In the genomic region with DNA sequence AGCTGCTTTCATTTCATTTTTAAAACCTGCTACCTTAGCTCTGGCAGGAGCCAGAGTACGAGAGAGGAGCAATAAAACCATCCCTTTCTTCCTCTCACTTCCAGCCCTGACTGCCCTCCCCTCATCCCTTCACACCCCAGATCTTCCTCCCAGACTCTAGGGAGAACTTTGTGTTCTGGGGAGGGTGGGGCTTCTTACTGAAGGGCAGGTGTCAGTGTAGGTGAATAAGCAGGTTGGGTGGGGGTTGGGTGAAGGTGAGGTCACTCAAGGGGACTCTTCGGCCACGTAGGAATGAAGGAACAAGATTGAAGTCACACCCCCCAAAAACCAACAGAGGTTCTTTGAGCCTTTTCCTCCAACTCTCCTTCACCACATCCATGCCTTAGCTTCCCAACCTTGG, we compare ENCODE assay signal across 1 cellular context.
TF ChIP-seq lines count a peak whose summit lies in the region.

No MANE protein-coding gene starts in this region.

TF ChIP-seq in GM23338, 12 proteins besides CTCF, POLR2A, EP300 and RAD21 (continued from another document):
- TF ChIP-seq, protein P1, sequence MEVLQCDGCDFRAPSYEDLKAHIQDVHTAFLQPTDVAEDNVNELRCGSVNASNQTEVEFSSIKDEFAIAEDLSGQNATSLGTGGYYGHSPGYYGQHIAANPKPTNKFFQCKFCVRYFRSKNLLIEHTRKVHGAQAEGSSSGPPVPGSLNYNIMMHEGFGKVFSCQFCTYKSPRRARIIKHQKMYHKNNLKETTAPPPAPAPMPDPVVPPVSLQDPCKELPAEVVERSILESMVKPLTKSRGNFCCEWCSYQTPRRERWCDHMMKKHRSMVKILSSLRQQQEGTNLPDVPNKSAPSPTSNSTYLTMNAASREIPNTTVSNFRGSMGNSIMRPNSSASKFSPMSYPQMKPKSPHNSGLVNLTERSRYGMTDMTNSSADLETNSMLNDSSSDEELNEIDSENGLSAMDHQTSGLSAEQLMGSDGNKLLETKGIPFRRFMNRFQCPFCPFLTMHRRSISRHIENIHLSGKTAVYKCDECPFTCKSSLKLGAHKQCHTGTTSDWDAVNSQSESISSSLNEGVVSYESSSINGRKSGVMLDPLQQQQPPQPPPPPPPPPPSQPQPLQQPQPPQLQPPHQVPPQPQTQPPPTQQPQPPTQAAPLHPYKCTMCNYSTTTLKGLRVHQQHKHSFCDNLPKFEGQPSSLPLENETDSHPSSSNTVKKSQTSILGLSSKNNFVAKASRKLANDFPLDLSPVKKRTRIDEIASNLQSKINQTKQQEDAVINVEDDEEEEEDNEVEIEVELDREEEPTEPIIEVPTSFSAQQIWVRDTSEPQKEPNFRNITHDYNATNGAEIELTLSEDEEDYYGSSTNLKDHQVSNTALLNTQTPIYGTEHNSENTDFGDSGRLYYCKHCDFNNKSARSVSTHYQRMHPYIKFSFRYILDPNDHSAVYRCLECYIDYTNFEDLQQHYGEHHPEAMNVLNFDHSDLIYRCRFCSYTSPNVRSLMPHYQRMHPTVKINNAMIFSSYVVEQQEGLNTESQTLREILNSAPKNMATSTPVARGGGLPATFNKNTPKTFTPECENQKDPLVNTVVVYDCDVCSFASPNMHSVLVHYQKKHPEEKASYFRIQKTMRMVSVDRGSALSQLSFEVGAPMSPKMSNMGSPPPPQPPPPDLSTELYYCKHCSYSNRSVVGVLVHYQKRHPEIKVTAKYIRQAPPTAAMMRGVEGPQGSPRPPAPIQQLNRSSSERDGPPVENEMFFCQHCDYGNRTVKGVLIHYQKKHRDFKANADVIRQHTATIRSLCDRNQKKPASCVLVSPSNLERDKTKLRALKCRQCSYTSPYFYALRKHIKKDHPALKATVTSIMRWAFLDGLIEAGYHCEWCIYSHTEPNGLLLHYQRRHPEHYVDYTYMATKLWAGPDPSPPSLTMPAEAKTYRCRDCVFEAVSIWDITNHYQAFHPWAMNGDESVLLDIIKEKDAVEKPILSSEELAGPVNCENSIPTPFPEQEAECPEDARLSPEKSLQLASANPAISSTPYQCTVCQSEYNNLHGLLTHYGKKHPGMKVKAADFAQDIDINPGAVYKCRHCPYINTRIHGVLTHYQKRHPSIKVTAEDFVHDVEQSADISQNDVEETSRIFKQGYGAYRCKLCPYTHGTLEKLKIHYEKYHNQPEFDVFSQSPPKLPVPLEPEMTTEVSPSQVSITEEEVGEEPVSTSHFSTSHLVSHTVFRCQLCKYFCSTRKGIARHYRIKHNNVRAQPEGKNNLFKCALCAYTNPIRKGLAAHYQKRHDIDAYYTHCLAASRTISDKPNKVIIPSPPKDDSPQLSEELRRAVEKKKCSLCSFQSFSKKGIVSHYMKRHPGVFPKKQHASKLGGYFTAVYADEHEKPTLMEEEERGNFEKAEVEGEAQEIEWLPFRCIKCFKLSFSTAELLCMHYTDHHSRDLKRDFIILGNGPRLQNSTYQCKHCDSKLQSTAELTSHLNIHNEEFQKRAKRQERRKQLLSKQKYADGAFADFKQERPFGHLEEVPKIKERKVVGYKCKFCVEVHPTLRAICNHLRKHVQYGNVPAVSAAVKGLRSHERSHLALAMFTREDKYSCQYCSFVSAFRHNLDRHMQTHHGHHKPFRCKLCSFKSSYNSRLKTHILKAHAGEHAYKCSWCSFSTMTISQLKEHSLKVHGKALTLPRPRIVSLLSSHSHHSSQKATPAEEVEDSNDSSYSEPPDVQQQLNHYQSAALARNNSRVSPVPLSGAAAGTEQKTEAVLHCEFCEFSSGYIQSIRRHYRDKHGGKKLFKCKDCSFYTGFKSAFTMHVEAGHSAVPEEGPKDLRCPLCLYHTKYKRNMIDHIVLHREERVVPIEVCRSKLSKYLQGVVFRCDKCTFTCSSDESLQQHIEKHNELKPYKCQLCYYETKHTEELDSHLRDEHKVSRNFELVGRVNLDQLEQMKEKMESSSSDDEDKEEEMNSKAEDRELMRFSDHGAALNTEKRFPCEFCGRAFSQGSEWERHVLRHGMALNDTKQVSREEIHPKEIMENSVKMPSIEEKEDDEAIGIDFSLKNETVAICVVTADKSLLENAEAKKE (CRISPR knock-in tag; IDR thresholded peaks at IDR 0.05) = no peak
- TF ChIP-seq, protein P2, sequence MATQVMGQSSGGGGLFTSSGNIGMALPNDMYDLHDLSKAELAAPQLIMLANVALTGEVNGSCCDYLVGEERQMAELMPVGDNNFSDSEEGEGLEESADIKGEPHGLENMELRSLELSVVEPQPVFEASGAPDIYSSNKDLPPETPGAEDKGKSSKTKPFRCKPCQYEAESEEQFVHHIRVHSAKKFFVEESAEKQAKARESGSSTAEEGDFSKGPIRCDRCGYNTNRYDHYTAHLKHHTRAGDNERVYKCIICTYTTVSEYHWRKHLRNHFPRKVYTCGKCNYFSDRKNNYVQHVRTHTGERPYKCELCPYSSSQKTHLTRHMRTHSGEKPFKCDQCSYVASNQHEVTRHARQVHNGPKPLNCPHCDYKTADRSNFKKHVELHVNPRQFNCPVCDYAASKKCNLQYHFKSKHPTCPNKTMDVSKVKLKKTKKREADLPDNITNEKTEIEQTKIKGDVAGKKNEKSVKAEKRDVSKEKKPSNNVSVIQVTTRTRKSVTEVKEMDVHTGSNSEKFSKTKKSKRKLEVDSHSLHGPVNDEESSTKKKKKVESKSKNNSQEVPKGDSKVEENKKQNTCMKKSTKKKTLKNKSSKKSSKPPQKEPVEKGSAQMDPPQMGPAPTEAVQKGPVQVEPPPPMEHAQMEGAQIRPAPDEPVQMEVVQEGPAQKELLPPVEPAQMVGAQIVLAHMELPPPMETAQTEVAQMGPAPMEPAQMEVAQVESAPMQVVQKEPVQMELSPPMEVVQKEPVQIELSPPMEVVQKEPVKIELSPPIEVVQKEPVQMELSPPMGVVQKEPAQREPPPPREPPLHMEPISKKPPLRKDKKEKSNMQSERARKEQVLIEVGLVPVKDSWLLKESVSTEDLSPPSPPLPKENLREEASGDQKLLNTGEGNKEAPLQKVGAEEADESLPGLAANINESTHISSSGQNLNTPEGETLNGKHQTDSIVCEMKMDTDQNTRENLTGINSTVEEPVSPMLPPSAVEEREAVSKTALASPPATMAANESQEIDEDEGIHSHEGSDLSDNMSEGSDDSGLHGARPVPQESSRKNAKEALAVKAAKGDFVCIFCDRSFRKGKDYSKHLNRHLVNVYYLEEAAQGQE (IDR thresholded peaks at IDR 0.05; ENCODE audit: unreplicated experiment) = no peak
- TF ChIP-seq JUNB (IDR thresholded peaks at IDR 0.05; ENCODE audit: unreplicated experiment) (no peak), STAT1 (IDR thresholded peaks at IDR 0.05; ENCODE audit: unreplicated experiment) (no peak), POLR2AphosphoS5 (IDR thresholded peaks at IDR 0.05; ENCODE audit: low read depth) (no peak)
